1 cellular context compared by ENCODE assay signal in the genomic region with DNA sequence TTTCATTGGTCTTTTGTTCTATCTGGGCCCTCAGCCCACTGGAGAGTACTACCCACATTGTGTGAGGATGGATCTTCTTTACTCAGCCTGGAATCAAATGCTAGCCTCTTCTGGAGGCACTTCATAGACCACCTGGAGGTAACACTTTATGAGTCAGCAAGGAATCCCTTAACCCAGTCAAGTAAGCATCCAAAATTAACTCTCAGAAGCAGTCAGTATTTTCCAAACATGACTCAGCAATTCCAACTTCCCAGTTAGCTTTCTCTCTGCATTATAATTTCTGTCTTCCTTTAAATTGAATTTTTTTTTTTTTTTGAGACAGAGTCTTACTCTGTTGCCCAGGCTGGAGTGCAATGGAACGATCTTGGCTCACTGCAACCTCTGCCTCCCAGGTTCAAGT.
TF ChIP-seq lines count a peak whose summit lies in the region.

No MANE protein-coding gene starts in this region.

TF ChIP-seq in A549, 52 proteins besides CTCF, POLR2A, EP300 and RAD21 (continued from another document):
- TF ChIP-seq RNF2 (IDR thresholded peaks at IDR 0.05; ENCODE audit: borderline replicate concordance, low read depth) (no peak), BHLHE40 (IDR thresholded peaks at IDR 0.05; ENCODE audit: low read depth, low read length) (no peak)
